ENCODE assay signal across 23 cellular contexts in the genomic region with DNA sequence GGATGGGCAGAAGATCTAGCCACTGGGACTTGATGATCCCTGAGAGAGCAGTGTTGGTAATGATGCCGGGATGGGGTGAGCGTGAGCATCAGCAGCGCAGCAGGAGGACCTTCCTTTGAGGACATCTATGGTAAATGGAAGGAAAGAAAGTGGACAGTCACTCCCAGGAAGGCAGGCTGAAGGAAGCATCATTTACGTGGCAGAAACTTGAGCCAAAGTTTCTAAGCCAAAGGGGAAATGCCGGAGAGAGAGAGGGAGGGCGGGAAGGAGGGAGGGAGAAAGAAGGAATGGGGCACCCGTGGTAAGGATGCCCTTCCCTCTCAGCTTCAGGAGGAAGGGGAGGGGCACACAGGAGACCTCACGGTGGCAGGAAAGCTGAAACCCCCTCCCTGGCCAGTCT.
"Had no signal": no experiment of that assay in that cellular context is flagged by ENCODE, and none has a peak within 500 bp of the region (broad histone marks: within the 10 kb centered on the region; RNA-seq: fewer than 3 reads in every experiment).

No MANE protein-coding gene starts in this region.

- H3K27ac Mint-ChIP-seq: activated B cell treated with CpG ODN at 0.5 μM for 24 hours; activated CD4-positive, alpha-beta T cell treated with anti-CD3 and anti-CD28 coated beads for 36 hours; nephron; stimulated activated memory B cell treated with anti-CD40 and anti-IgM and Interleukin-4, amounts not matched to agents 10 μg/mL and 1 μg/mL and 100 μg/mL, for 72 hours had no signal

- H3K27me3 ChIP-seq: body of pancreas, right lobe of liver, stomach, suprapubic skin, tibial nerve, uterus had no signal

- DNase-seq: activated B cell treated with CpG ODN at 0.5 μM for 24 hours; activated CD4-positive, alpha-beta T cell treated with anti-CD3 and anti-CD28 coated beads for 36 hours; activated CD4-positive, alpha-beta T cell treated with anti-CD3 and anti-CD28 coated beads, Interleukin-2, amount 50 U/mL, for 4 hours; activated CD8-positive, alpha-beta memory T cell treated with anti-CD3 and anti-CD28 coated beads for 24 hours; activated CD8-positive, alpha-beta memory T cell treated with anti-CD3 and anti-CD28 coated beads, Interleukin-2, amount 50 U/mL, for 4 hours; activated gamma-delta T cell treated with Interleukin-2 at 50 U/mL for 16 hours; body of pancreas; foreskin melanocyte; islet precursor cell; left cardiac atrium; nucleus accumbens; right lobe of liver; small intestine; stomach; T-cell; T1000; uterus had no signal

- H3K4me3 Mint-ChIP-seq: activated B cell treated with CpG ODN at 0.5 μM for 24 hours; activated CD4-positive, alpha-beta T cell treated with anti-CD3 and anti-CD28 coated beads for 36 hours; nephron; stimulated activated memory B cell treated with anti-CD40 and anti-IgM and Interleukin-4, amounts not matched to agents 10 μg/mL and 1 μg/mL and 100 μg/mL, for 72 hours; T-cell had no signal

- H3K4me3 ChIP-seq: body of pancreas, right lobe of liver, stomach, suprapubic skin, tibial nerve, uterus had no signal

- ATAC-seq: activated CD4-positive, alpha-beta T cell treated with anti-CD3 and anti-CD28 coated beads for 36 hours; body of pancreas; left cardiac atrium; right lobe of liver; SK-N-SH treated with all-trans-retinoic acid at 6 μM for 48 hours; stimulated activated memory B cell treated with anti-CD40 and anti-IgM and Interleukin-4, amounts not matched to agents 10 μg/mL and 1 μg/mL and 100 μg/mL, for 72 hours; T-cell had no signal

- H3K36me3 ChIP-seq: suprapubic skin, uterus had no signal

- H3K27me3 Mint-ChIP-seq: activated B cell treated with CpG ODN at 0.5 μM for 24 hours; activated CD4-positive, alpha-beta T cell treated with anti-CD3 and anti-CD28 coated beads for 36 hours; T-cell had no signal

- H3K4me1 Mint-ChIP-seq: activated B cell treated with CpG ODN at 0.5 μM for 24 hours; activated CD4-positive, alpha-beta T cell treated with anti-CD3 and anti-CD28 coated beads for 36 hours; stimulated activated memory B cell treated with anti-CD40 and anti-IgM and Interleukin-4, amounts not matched to agents 10 μg/mL and 1 μg/mL and 100 μg/mL, for 72 hours had no signal

- H3K27ac ChIP-seq: body of pancreas, epithelial cell of prostate, right lobe of liver, stomach, suprapubic skin, tibial nerve, uterus had no signal

- H3K4me1 ChIP-seq: body of pancreas, right lobe of liver, stomach, suprapubic skin, tibial nerve, uterus had no signal

- H3K36me3 Mint-ChIP-seq: stimulated activated memory B cell treated with anti-CD40 and anti-IgM and Interleukin-4, amounts not matched to agents 10 μg/mL and 1 μg/mL and 100 μg/mL, for 72 hours had no signal

- H3K9me3 Mint-ChIP-seq: activated B cell treated with CpG ODN at 0.5 μM for 24 hours; nephron; stimulated activated memory B cell treated with anti-CD40 and anti-IgM and Interleukin-4, amounts not matched to agents 10 μg/mL and 1 μg/mL and 100 μg/mL, for 72 hours; T-cell had no signal

- H3K9me3 ChIP-seq: body of pancreas, right lobe of liver, stomach, suprapubic skin, tibial nerve, uterus had no signal
